Comparison of ENCODE assay signal across 8 cellular contexts in the genomic region with DNA sequence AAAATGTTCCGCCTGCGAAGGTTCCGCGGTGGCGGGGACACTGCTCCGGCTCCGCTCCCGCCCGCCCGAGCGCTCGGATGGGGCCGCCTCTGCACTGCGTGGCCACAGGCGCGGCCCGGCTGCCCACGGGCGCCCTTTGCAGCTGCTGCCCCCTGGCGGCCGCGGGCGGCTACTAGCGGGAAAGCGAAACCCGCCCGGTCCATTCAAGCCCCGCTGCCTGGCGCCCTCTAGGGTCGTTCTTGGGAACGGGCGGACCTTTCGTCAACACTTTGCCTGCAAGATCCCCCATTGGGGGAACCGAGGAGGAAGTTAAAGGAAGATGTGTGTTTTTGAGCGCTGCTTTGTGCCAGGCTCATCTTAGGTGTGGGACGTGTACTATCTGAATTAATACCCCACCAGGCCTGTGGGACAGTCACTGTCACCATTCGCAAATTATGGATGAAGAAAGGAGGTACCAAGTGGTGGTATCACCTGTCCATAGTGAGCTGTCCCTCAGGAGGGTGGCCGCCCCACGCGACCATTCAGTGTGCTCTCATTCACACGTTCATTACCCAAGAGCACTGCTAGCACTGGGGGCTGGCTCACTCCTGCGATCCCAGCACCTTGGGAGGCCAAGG. TPM values are rescaled to one million over a fixed set of nuclear protein-coding genes. Genes with fewer than 3 reads are reported as not detected.
A peak's percentile ranks its signal among the peaks of the same experiment; 100 is the strongest.
DNase-seq lines count a peak whose midpoint lies in the region; ATAC-seq and TF ChIP-seq lines count a peak whose summit lies in the region.

No MANE protein-coding gene starts in this region.

- H3K9me3 ChIP-seq in T-helper 17 cell (ENCODE audit: control insufficient read depth, low read length, poor library complexity, severe bottlenecking) = no peaks in the 10 kb centered on the region
- no peaks in the 10 kb centered on the region for H3K9me3 ChIP-seq in heart right ventricle

- peaks cover 7% of the 10 kb centered on the region for H3K27me3 Mint-ChIP-seq in T-helper 17 cell
- peaks cover 10% of the 10 kb centered on the region for H3K27me3 Mint-ChIP-seq in activated naive CD8-positive, alpha-beta T cell treated with anti-CD3 and anti-CD28 coated beads, Interleukin-2, amount 50 U/mL, for 24 hours

- H3K36me3 ChIP-seq in GM06990 (ENCODE audit: control insufficient read depth, insufficient read depth, low read length) (peaks cover 19% of the 10 kb centered on the region), heart right ventricle (peaks cover 0 to 21% (median 0%) of the 10 kb centered on the region in 9 donors)

- H3K4me3 ChIP-seq in GM06990 (replicated peaks; ENCODE audit: low read depth, low read length) = no peak overlapping the region
- H3K4me3 ChIP-seq in heart right ventricle = peak overlapping the region in 1 of 10 donors; percentile 15
- H3K4me3 ChIP-seq in retinal pigment epithelial cell (ENCODE audit: low read length) = no peak overlapping the region

- 7% methylated on average over 42 of the region's 42 CpGs for WGBS in heart right ventricle, 2 donors

- peak; percentile 87 for DNase-seq in GM06990 (ENCODE audit: extremely low read depth, insufficient read length)
- peak; percentile 17 for DNase-seq in NCI-H187 treated with DMSO at 0.1 percent for 48 hours (lab: John Stamatoyannopoulos, UW)
- DNase-seq in T-helper 17 cell = peak; percentile 86 to 95 (median 92)
- peak; percentile 97 for DNase-seq in activated naive CD8-positive, alpha-beta T cell treated with anti-CD3 and anti-CD28 coated beads, Interleukin-2, amount 50 U/mL, for 24 hours
- DNase-seq in heart right ventricle = peak; percentile 91 to 92
- no peak for DNase-seq in retinal pigment epithelial cell (ENCODE audit: low read depth)

- no peak overlapping the region for H3K4me3 Mint-ChIP-seq in T-helper 17 cell
- H3K4me3 Mint-ChIP-seq in activated naive CD8-positive, alpha-beta T cell treated with anti-CD3 and anti-CD28 coated beads, Interleukin-2, amount 50 U/mL, for 24 hours = no peak overlapping the region

- ATAC-seq in HG02642 (IDR thresholded peaks at IDR 0.05; ENCODE audit: poor library complexity, unreplicated experiment) (peak; percentile 63), T-helper 17 cell (peak; percentile 88), heart right ventricle (peak; percentile 86 to 96 (median 93)), GM21447 (IDR thresholded peaks at IDR 0.05; ENCODE audit: unreplicated experiment) (no peak)
- ATAC-seq in activated naive CD8-positive, alpha-beta T cell treated with anti-CD3 and anti-CD28 coated beads, Interleukin-2, amount 50 U/mL, for 24 hours = peak; percentile 87

- peak; percentile 98 for TF ChIP-seq CTCF in GM06990 (IDR thresholded peaks at IDR 0.05; ENCODE audit: insufficient read depth, low read length, poor library complexity, severe bottlenecking)
- TF ChIP-seq CTCF in heart right ventricle (IDR thresholded peaks at IDR 0.05) = peak in 8 of 9 donors; percentile 99 to 100 (median 100)
- peak; percentile 97 for TF ChIP-seq CTCF in retinal pigment epithelial cell (conservative IDR thresholded peaks at IDR 0.05; ENCODE audit: low read depth, low read length)

- peaks cover 7% of the 10 kb centered on the region for H3K4me1 Mint-ChIP-seq in T-helper 17 cell
- H3K4me1 Mint-ChIP-seq in activated naive CD8-positive, alpha-beta T cell treated with anti-CD3 and anti-CD28 coated beads, Interleukin-2, amount 50 U/mL, for 24 hours = peaks cover 12% of the 10 kb centered on the region

- no peaks in the 10 kb centered on the region for H3K27me3 ChIP-seq in GM06990 (replicated peaks; ENCODE audit: control insufficient read depth, insufficient read depth, low read length)
- H3K27me3 ChIP-seq in heart right ventricle = peaks cover 0 to 26% (median 0%) of the 10 kb centered on the region in 7 donors

- no peaks in the 10 kb centered on the region for H3K9me3 Mint-ChIP-seq in activated naive CD8-positive, alpha-beta T cell treated with anti-CD3 and anti-CD28 coated beads, Interleukin-2, amount 50 U/mL, for 24 hours

- H3K27ac ChIP-seq in heart right ventricle = no peak overlapping the region

- intact Hi-C loops in heart right ventricle (cut with DNase I) = loop anchor here (1.0 to 10.0 kb wide), 9 partner anchors 69 to 281 kb away; a partner anchor contains a TSS

- H3K4me1 ChIP-seq in heart right ventricle = peaks cover 0 to 23% (median 0%) of the 10 kb centered on the region in 9 donors

- H3K36me3 Mint-ChIP-seq in T-helper 17 cell (ENCODE audit: low read depth) = no peaks in the 10 kb centered on the region
- H3K36me3 Mint-ChIP-seq in activated naive CD8-positive, alpha-beta T cell treated with anti-CD3 and anti-CD28 coated beads, Interleukin-2, amount 50 U/mL, for 24 hours (ENCODE audit: low read depth) = peaks cover 8% of the 10 kb centered on the region

- no peak overlapping the region for H3K27ac Mint-ChIP-seq in T-helper 17 cell
- H3K27ac Mint-ChIP-seq in activated naive CD8-positive, alpha-beta T cell treated with anti-CD3 and anti-CD28 coated beads, Interleukin-2, amount 50 U/mL, for 24 hours = no peak overlapping the region

RNA-seq across cellular contexts. Expression of a gene that starts 19.4 kb away (rescaled TPM):
- 10 to 100 TPM; 43.4 to 47.1 TPM for total RNA-seq in T-helper 17 cell
- 1 to 10 TPM in 2 of 10 donors, under 1 TPM in 8; 0.19 to 4.1 (median 0.82) TPM for total RNA-seq in heart right ventricle
- under 1 TPM; 0.35 to 0.88 TPM for polyA plus RNA-seq in heart right ventricle

RNA-seq across cellular contexts. Expression of a gene that starts 24.9 kb away (rescaled TPM):
- 10 to 100 TPM; 16.1 to 18.4 TPM for total RNA-seq in T-helper 17 cell
- total RNA-seq in heart right ventricle = 1 to 10 TPM; 1.5 to 6.4 (median 2.0) TPM
- 1 to 10 TPM; 2.7 to 3.2 TPM for polyA plus RNA-seq in heart right ventricle

Comparison
In these comparisons a context has a peak if more than half of its experiments do, and no peak if none do; other contexts are left out.
1. RNA of a gene that starts 19.4 kb away (total RNA-seq): 43.4 to 47.1 TPM in T-helper 17 cell; 0.19 to 4.1 TPM in heart right ventricle; every median in the first group is over 4 times any median in the second.
2. Peak in every context shown above with its lines, with median percentiles within 50 percentile points of each other: CTCF ChIP-seq.